Comparison of ENCODE assay signal across 12 cellular contexts in the genomic region with DNA sequence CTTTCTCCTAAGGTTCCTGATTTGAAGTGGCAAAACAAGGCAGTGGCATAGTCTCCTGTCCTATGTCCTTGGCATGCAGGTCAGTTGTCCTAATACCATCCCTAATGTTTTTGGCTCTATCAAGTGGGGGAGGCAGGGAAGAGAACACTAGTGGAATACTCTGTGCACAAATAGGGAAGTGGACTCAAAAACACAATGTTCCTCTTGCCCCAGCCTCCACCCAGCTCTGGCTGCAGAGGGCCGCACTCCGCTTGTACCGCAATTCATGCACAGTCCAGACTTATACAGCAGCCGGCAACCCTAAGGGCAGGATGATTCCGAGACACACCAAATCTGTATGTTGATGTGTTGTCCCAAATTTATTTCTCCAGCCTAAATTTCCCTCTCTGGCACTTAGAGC. TPM values are rescaled to one million over a fixed set of nuclear protein-coding genes. Genes with fewer than 3 reads are reported as not detected.
A peak's percentile ranks its signal among the peaks of the same experiment; 100 is the strongest.
DNase-seq lines count a peak whose midpoint lies in the region; ATAC-seq and TF ChIP-seq lines count a peak whose summit lies in the region.
"Had no signal": no experiment of that assay in that cellular context is flagged by ENCODE, and none has a peak within 500 bp of the region (broad histone marks: within the 10 kb centered on the region; RNA-seq: fewer than 3 reads in every experiment).

No MANE protein-coding gene starts in this region.

- peak overlapping the region; percentile 33 for H3K4me3 Mint-ChIP-seq in T-helper 17 cell
- H3K4me3 Mint-ChIP-seq: T-helper 1 cell treated with Interleukin-12 subunit alpha and Interleukin-12 subunit beta and Interleukin-4 antibody, amounts not matched to agents 30 μg/mL and 1 μg/mL, for 36 hours had no signal

- intact Hi-C loops in Right ventricle myocardium inferior (cut with DNase I): no loop called here

- H4K20me1 ChIP-seq in neural cell (ENCODE audit: insufficient read depth): no peaks in the 10 kb centered on the region

- TF ChIP-seq POLR2A in upper lobe of left lung (IDR thresholded peaks at IDR 0.05): no peak

- H3K9ac ChIP-seq in neural cell (ENCODE audit: low read length): peak overlapping the region; percentile 71

- TF ChIP-seq EP300 in neural cell (conservative IDR thresholded peaks at IDR 0.05; ENCODE audit: poor library complexity, severe bottlenecking) (no peak), upper lobe of left lung (IDR thresholded peaks at IDR 0.05) (no peak)

- H2AFZ ChIP-seq in neural cell (ENCODE audit: low read depth, low read length): no peak overlapping the region

- no peaks in the 10 kb centered on the region for H3K9me2 ChIP-seq in neural cell (ENCODE audit: insufficient read depth, low read length)

- H3K27me3 ChIP-seq in neural cell (ENCODE audit: insufficient read depth, low read depth, low read length) (no peaks in the 10 kb centered on the region), upper lobe of left lung (no peaks in the 10 kb centered on the region)
- H3K27me3 ChIP-seq: MG63 had no signal

- H3K36me3 ChIP-seq in neural cell (ENCODE audit: insufficient read depth, low read length) (peaks cover 4% of the 10 kb centered on the region), upper lobe of left lung (peaks cover 0 to 6% (median 4%) of the 10 kb centered on the region in 4 donors)

- no peak overlapping the region for H3K27ac Mint-ChIP-seq in T-helper 17 cell
- H3K27ac Mint-ChIP-seq: T-helper 1 cell treated with Interleukin-12 subunit alpha and Interleukin-12 subunit beta and Interleukin-4 antibody, amounts not matched to agents 30 μg/mL and 1 μg/mL, for 36 hours had no signal

- no peak overlapping the region for H3K4me2 ChIP-seq in neural cell (ENCODE audit: low read length)

- peak overlapping the region; percentile 99 for H3K27ac ChIP-seq in neural cell (ENCODE audit: low read length)
- H3K27ac ChIP-seq in upper lobe of left lung: peak overlapping the region; percentile 80 to 91 (median 88)

- TF ChIP-seq RAD21 in neural cell (conservative IDR thresholded peaks at IDR 0.05): no peak

- H3K4me1 Mint-ChIP-seq in T-helper 17 cell: peaks cover 43% of the 10 kb centered on the region

- H3K27me3 Mint-ChIP-seq in T-helper 17 cell: no peaks in the 10 kb centered on the region

- WGBS in upper lobe of left lung, 2 donors: 71 to 96% methylated on average over 5 of the region's 5 CpGs

- no peak for ATAC-seq in T-helper 17 cell
- peak; percentile 40 for ATAC-seq in Right ventricle myocardium inferior
- ATAC-seq in upper lobe of left lung (ENCODE audit: low FRiP score in 2 of 2): peak in 1 of 2 donors; percentile 34
- no peak for ATAC-seq in HG03108 (IDR thresholded peaks at IDR 0.05; ENCODE audit: unreplicated experiment)
- ATAC-seq in GM19467 (IDR thresholded peaks at IDR 0.05; ENCODE audit: unreplicated experiment): no peak

- H3F3A ChIP-seq in neural cell (ENCODE audit: insufficient read depth, low read length, poor library complexity, severe bottlenecking): peaks cover 16% of the 10 kb centered on the region

- TF ChIP-seq CTCF in neural cell (IDR thresholded peaks at IDR 0.05; ENCODE audit: poor library complexity, severe bottlenecking) (no peak), upper lobe of left lung (IDR thresholded peaks at IDR 0.05) (no peak)

- no peaks in the 10 kb centered on the region for H3K79me2 ChIP-seq in neural cell (replicated peaks; ENCODE audit: insufficient read depth, low read length)

- no peak overlapping the region for H3K4me3 ChIP-seq in neural cell (ENCODE audit: low read length)
- H3K4me3 ChIP-seq in upper lobe of left lung: no peak overlapping the region
- H3K4me3 ChIP-seq: MG63 had no signal

- H3K9me3 ChIP-seq in T-helper 17 cell (ENCODE audit: control insufficient read depth, low read length, poor library complexity, severe bottlenecking) (no peaks in the 10 kb centered on the region), neural cell (ENCODE audit: low read length) (no peaks in the 10 kb centered on the region), upper lobe of left lung (no peaks in the 10 kb centered on the region)
- H3K9me3 ChIP-seq: MG63 had no signal

- DNase-seq in T-helper 17 cell (no peak), Right ventricle myocardium inferior (ENCODE audit: missing footprints) (peak; percentile 80), upper lobe of left lung (peak in 1 of 2 donors; percentile 56), activated gamma-delta T cell (lab: John Stamatoyannopoulos, UW) (no peak)
- DNase-seq: kidney, MG63, NCI-H774, retina had no signal

- no peaks in the 10 kb centered on the region for H3K36me3 Mint-ChIP-seq in T-helper 17 cell (ENCODE audit: low read depth)

- peaks cover 30 to 66% (median 41%) of the 10 kb centered on the region in 4 donors for H3K4me1 ChIP-seq in upper lobe of left lung

TF ChIP-seq in neural cell, 6 proteins besides CTCF, POLR2A, EP300 and RAD21:
- TF ChIP-seq MXI1 (conservative IDR thresholded peaks at IDR 0.05; ENCODE audit: poor library complexity, severe bottlenecking): no peak
- no peak for TF ChIP-seq EZH2 (IDR thresholded peaks at IDR 0.05; ENCODE audit: borderline replicate concordance, insufficient read depth, low read length, poor library complexity, severe bottlenecking)
- TF ChIP-seq TAF1 (IDR thresholded peaks at IDR 0.05; ENCODE audit: low read depth): no peak
- TF ChIP-seq POLR2AphosphoS5 (IDR thresholded peaks at IDR 0.05): no peak
- TF ChIP-seq SMC3 (conservative IDR thresholded peaks at IDR 0.05; ENCODE audit: poor library complexity): no peak
- TF ChIP-seq, protein P1, sequence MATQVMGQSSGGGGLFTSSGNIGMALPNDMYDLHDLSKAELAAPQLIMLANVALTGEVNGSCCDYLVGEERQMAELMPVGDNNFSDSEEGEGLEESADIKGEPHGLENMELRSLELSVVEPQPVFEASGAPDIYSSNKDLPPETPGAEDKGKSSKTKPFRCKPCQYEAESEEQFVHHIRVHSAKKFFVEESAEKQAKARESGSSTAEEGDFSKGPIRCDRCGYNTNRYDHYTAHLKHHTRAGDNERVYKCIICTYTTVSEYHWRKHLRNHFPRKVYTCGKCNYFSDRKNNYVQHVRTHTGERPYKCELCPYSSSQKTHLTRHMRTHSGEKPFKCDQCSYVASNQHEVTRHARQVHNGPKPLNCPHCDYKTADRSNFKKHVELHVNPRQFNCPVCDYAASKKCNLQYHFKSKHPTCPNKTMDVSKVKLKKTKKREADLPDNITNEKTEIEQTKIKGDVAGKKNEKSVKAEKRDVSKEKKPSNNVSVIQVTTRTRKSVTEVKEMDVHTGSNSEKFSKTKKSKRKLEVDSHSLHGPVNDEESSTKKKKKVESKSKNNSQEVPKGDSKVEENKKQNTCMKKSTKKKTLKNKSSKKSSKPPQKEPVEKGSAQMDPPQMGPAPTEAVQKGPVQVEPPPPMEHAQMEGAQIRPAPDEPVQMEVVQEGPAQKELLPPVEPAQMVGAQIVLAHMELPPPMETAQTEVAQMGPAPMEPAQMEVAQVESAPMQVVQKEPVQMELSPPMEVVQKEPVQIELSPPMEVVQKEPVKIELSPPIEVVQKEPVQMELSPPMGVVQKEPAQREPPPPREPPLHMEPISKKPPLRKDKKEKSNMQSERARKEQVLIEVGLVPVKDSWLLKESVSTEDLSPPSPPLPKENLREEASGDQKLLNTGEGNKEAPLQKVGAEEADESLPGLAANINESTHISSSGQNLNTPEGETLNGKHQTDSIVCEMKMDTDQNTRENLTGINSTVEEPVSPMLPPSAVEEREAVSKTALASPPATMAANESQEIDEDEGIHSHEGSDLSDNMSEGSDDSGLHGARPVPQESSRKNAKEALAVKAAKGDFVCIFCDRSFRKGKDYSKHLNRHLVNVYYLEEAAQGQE (IDR thresholded peaks at IDR 0.05; ENCODE audit: borderline replicate concordance): no peak

RNA-seq across cellular contexts. Expression of gene PLEKHO1, which starts 14.5 kb away (rescaled TPM):
- 100 to 1,000 TPM in 1 of 2 donors, 10 to 100 TPM in 1; 71.4 to 124 TPM for total RNA-seq in T-helper 17 cell
- 53.2 TPM for total RNA-seq in Right ventricle myocardium inferior
- polyA plus RNA-seq in neural cell: 203 and 213 TPM in 2 replicates
- 107 and 109 TPM in 2 replicates for polyA minus RNA-seq in neural cell
- 100 to 1,000 TPM in 1 of 6 donors, 10 to 100 TPM in 5; 27.8 to 111 (median 61.9) TPM for total RNA-seq in upper lobe of left lung
